Comparison of ENCODE assay signal across 1 cellular context in genomic region chr7:105050493-105050892, GRCh38.
TF ChIP-seq lines count a peak whose summit lies in the region.

No MANE protein-coding gene starts in this region.

TF ChIP-seq in SK-N-SH, 30 proteins besides CTCF, POLR2A, EP300 and RAD21 (continued from another document):
- TF ChIP-seq USF2 (IDR thresholded peaks at IDR 0.05; ENCODE audit: borderline replicate concordance, low read depth, low read length) (no peak), PBX3 (IDR thresholded peaks at IDR 0.05) (no peak), TAF1 (IDR thresholded peaks at IDR 0.05; ENCODE audit: borderline replicate concordance, low read depth, low read length) (no peak), NRF1 (IDR thresholded peaks at IDR 0.05; ENCODE audit: low read depth, low read length) (no peak), ZBTB33 (IDR thresholded peaks at IDR 0.05; ENCODE audit: borderline replicate concordance, low read depth) (no peak), FOSL2 (IDR thresholded peaks at IDR 0.05; ENCODE audit: borderline replicate concordance, low read depth) (no peak), POLR2AphosphoS5 (IDR thresholded peaks at IDR 0.05; ENCODE audit: low read depth, low read length) (no peak), MAX (IDR thresholded peaks at IDR 0.05; ENCODE audit: low read depth) (no peak), SIN3A (IDR thresholded peaks at IDR 0.05; ENCODE audit: borderline replicate concordance, low read depth, low read length) (no peak), USF1 (IDR thresholded peaks at IDR 0.05; ENCODE audit: borderline replicate concordance, low read depth) (no peak)
